Comparison of ENCODE assay signal across 26 cellular contexts in the genomic region with DNA sequence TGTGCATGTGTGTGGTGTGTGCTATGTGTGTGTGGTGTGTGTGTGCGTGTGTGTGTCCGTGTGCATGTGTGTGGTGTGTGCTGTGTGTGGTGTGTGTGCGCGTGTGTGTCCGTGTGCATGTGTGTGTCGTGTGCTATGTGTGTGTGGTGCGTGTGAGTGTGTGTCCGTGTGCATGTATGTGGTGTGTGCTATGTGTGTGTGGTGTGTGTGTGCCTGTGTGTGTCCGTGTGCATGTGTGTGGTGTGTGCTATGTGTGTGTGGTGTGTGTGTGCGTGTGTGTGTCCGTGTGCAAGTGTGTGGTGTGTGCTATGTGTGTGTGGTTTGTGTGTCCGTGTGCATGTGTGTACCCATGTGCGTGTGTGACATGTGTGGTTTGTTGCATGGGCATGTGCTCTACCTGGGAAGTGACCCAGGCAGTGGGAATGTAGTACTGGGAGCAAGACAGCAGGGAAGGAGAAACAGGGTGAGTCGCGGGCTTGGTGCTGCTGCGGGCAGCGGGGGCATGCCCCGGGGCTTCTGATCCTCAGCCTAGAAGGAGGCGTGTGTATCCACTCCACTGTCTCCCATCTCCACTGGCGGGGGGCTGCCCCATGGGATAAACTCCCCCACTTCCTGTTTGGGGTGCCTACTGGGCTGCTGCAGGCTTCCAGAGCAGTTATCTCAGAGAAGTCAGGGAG. TPM values are rescaled to one million over a fixed set of nuclear protein-coding genes. Genes with fewer than 3 reads are reported as not detected.
"Had no signal": no experiment of that assay in that cellular context is flagged by ENCODE, and none has a peak within 500 bp of the region (broad histone marks: within the 10 kb centered on the region; RNA-seq: fewer than 3 reads in every experiment).

No MANE protein-coding gene starts in this region.

- FAIRE-seq: astrocyte had no signal

- H3K4me3 ChIP-seq: cardiac muscle cell, SK-N-MC had no signal

- H3K27me3 ChIP-seq: brain microvascular endothelial cell, cardiac muscle cell had no signal

- H3K4me1 Mint-ChIP-seq: activated naive CD4-positive, alpha-beta T cell treated with anti-CD3 and anti-CD28 coated beads, Interleukin-2, amount 50 U/mL, for 24 hours had no signal

- DNase-seq: activated CD4-positive, alpha-beta T cell treated with anti-CD3 and anti-CD28 coated beads for 4 hours; activated CD8-positive, alpha-beta memory T cell treated with anti-CD3 and anti-CD28 coated beads, Interleukin-2, amount 50 U/mL, for 48 hours; activated CD8-positive, alpha-beta T cell treated with anti-CD3 and anti-CD28 coated beads for 36 hours; activated effector memory CD4-positive, alpha-beta T cell treated with Interleukin-2 at 50 U/mL for 16 hours; activated naive CD4-positive, alpha-beta T cell; activated T-cell treated with anti-CD3 and anti-CD28 coated beads, Interleukin-2, amount 50 U/mL, for 1 hour; amygdala; brain microvascular endothelial cell; Karpas-422; MM.1S; NCI-H1105; NCI-H1436; NCI-H1694 treated with DMSO at 0.1 percent for 48 hours; NCI-H2081; NCI-H510A treated with DMSO at 0.1 percent for 48 hours; NCI-H69; NK-92 treated with Interleukin-12 subunit alpha and Interleukin-12 subunit beta, amount 100 ng/mL, for 24 hours; OCI-M1; SHP77 treated with DMSO at 0.1 percent for 48 hours; T-cell had no signal

- H3K36me3 Mint-ChIP-seq: activated naive CD4-positive, alpha-beta T cell treated with anti-CD3 and anti-CD28 coated beads, Interleukin-2, amount 50 U/mL, for 24 hours; T-cell had no signal

- H3K4me3 Mint-ChIP-seq: activated CD8-positive, alpha-beta T cell treated with anti-CD3 and anti-CD28 coated beads for 36 hours; activated naive CD4-positive, alpha-beta T cell treated with anti-CD3 and anti-CD28 coated beads, Interleukin-2, amount 50 U/mL, for 24 hours; T-cell had no signal

- H3K27ac Mint-ChIP-seq: activated CD8-positive, alpha-beta T cell treated with anti-CD3 and anti-CD28 coated beads for 36 hours; activated naive CD4-positive, alpha-beta T cell treated with anti-CD3 and anti-CD28 coated beads, Interleukin-2, amount 50 U/mL, for 24 hours; T-cell had no signal

- ATAC-seq: activated CD4-positive, CD25-positive, alpha-beta regulatory T cell treated with anti-CD3 and anti-CD28 coated beads, Interleukin-2, amount 50 U/mL, for 24 hours; activated CD8-positive, alpha-beta T cell treated with anti-CD3 and anti-CD28 coated beads for 36 hours; Panc1; T-cell had no signal

- H3K27ac ChIP-seq: brain microvascular endothelial cell, cardiac muscle cell, SK-N-MC had no signal

- H3K36me3 ChIP-seq: brain microvascular endothelial cell, cardiac muscle cell had no signal

- H3K9me3 Mint-ChIP-seq: activated CD8-positive, alpha-beta T cell treated with anti-CD3 and anti-CD28 coated beads for 36 hours; activated naive CD4-positive, alpha-beta T cell treated with anti-CD3 and anti-CD28 coated beads, Interleukin-2, amount 50 U/mL, for 24 hours had no signal

RNA-seq across cellular contexts. Expression of a gene that starts 7.6 kb away (rescaled TPM):
- total RNA-seq: activated CD8-positive, alpha-beta T cell treated with anti-CD3 and anti-CD28 coated beads for 36 hours; astrocyte; cardiac muscle cell; T-cell had no signal
- polyA plus RNA-seq: cardiac muscle cell had no signal
